9 cellular contexts compared by ENCODE assay signal in the genomic region with DNA sequence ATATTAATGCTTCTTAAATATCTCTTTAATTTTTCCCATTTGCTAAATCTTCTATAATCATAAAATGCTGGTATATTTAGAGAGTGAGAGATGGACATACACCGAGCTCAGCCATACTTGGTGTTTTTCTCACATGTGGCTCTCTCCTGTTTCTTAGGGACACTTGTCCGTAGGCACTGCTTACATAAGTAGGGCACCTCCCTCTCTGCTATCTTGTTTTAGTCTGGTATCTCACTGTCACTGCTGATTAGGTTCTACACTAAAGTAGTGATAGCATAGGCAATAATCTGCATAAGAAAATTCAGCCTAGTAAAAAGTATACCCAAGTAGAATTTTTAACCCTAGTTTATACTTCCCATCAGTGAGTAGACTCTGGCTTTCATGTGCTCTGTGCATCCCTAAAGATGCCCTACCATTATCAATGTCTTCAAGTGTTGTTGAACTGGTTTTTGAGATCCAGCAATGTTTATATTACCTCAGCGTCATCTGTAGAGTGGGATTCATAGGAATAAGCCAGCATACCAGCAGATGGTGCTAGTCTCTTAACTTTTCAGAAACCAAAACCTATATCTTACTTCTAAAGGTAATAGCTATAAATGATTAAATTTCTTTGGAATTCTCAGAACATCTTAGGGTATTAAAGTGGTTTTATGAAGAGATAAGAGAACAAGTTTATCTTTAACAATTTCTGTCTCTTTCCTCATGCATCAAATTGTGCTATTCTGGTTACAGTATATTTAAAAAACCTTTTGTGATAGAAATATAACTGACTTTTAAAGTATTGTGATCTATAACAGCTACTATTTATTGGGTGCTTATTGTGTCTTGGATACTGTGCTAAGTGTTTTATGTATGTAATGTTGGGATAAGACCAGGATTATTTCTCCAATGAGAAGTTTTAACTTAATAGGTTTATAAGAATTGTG. TPM values are rescaled to one million over a fixed set of nuclear protein-coding genes. Genes with fewer than 3 reads are reported as not detected.
A peak's percentile ranks its signal among the peaks of the same experiment; 100 is the strongest.
DNase-seq lines count a peak whose midpoint lies in the region; ATAC-seq and TF ChIP-seq lines count a peak whose summit lies in the region.
"Had no signal": no experiment of that assay in that cellular context is flagged by ENCODE, and none has a peak within 500 bp of the region (broad histone marks: within the 10 kb centered on the region; RNA-seq: fewer than 3 reads in every experiment).

No MANE protein-coding gene starts in this region.

- peaks cover 27% of the 10 kb centered on the region for H3K4me1 Mint-ChIP-seq in endodermal cell

- H3K27ac ChIP-seq in endodermal cell (ENCODE audit: low read depth, low read length), result no peak overlapping the region
- peak overlapping the region; percentile 27 for H3K27ac ChIP-seq in muscle layer of duodenum (ENCODE audit: low read length)
- H3K27ac ChIP-seq: SJCRH30 had no signal

- H3K36me3 Mint-ChIP-seq in endodermal cell (ENCODE audit: low read depth), result peaks cover 16% of the 10 kb centered on the region

- TF ChIP-seq CTCF in endodermal cell (conservative IDR thresholded peaks at IDR 0.05), result peak; percentile 73

- H3K9me3 ChIP-seq in endodermal cell (ENCODE audit: control insufficient read depth, low read length) (no peaks in the 10 kb centered on the region), muscle layer of duodenum (ENCODE audit: control insufficient read depth in 1 of 2, low read length in 2 of 2) (no peaks in the 10 kb centered on the region)
- H3K9me3 ChIP-seq: SJCRH30 had no signal

- 53 to 65% methylated on average over 2 to 3 of the region's 3 CpGs for WGBS in endodermal cell (ENCODE audit: insufficient coverage in 1 of 2, insufficient read length in 1 of 2), 2 experiments

- H3K9ac ChIP-seq in endodermal cell (ENCODE audit: extremely low read depth, low read length, poor library complexity, severe bottlenecking), result no peak overlapping the region

- ATAC-seq in GM21390 (IDR thresholded peaks at IDR 0.05; ENCODE audit: unreplicated experiment) (no peak), HG03442 (IDR thresholded peaks at IDR 0.05; ENCODE audit: unreplicated experiment) (no peak)

- H3K27me3 ChIP-seq in endodermal cell (ENCODE audit: control insufficient read depth, insufficient read depth, low read length, poor library complexity, severe bottlenecking) (no peaks in the 10 kb centered on the region), muscle layer of duodenum (ENCODE audit: low read depth, low read length) (no peaks in the 10 kb centered on the region)
- H3K27me3 ChIP-seq: SJCRH30 had no signal

- DNase-seq in DMS153 treated with DMSO at 0.1 percent for 48 hours (lab: John Stamatoyannopoulos, UW; ENCODE audit: unreplicated experiment) (peak; percentile 15), HCEC 1CT (peak; percentile 57), NCI-H774 (lab: John Stamatoyannopoulos, UW) (peak; percentile 33), endodermal cell (peak; percentile 50)
- DNase-seq in stimulated activated CD4-positive, alpha-beta T cell treated with anti-CD3 and anti-CD28 coated beads, Interleukin-2, amount 100 ng/mL, for 24 hours, result no peak

- no peaks in the 10 kb centered on the region for H3K36me3 ChIP-seq in endodermal cell (ENCODE audit: control insufficient read depth, insufficient read depth, low read length)
- no peaks in the 10 kb centered on the region for H3K36me3 ChIP-seq in muscle layer of duodenum (ENCODE audit: control insufficient read depth in 1 of 2, insufficient read depth in 2 of 2, low read length in 2 of 2)

- H3K4me3 ChIP-seq in endodermal cell (ENCODE audit: low read length) (no peak overlapping the region), muscle layer of duodenum (ENCODE audit: low read depth in 1 of 2, low read length in 2 of 2) (no peak overlapping the region)
- H3K4me3 ChIP-seq: SJCRH30 had no signal

- no peak overlapping the region for H3K4me3 Mint-ChIP-seq in endodermal cell

- no peaks in the 10 kb centered on the region for H3K4me1 ChIP-seq in endodermal cell (ENCODE audit: control insufficient read depth, insufficient read depth, low read length)
- H3K4me1 ChIP-seq in muscle layer of duodenum (ENCODE audit: control insufficient read depth in 1 of 2, insufficient read depth in 2 of 2, low read length in 2 of 2), result peaks cover 4 to 11% of the 10 kb centered on the region in 2 donors
- H3K4me1 ChIP-seq: SJCRH30 had no signal

- H3K27ac Mint-ChIP-seq in endodermal cell, result peak overlapping the region; percentile 65

- no peaks in the 10 kb centered on the region for H3K9me3 Mint-ChIP-seq in endodermal cell

- H3K27me3 Mint-ChIP-seq in endodermal cell (ENCODE audit: insufficient read depth), result no peaks in the 10 kb centered on the region

RNA-seq across cellular contexts. Expression of gene ARID2, which starts 32.9 kb away (rescaled TPM):
- 10 to 100 TPM; 54.0 to 58.1 TPM for total RNA-seq in endodermal cell
- polyA plus RNA-seq in endodermal cell (2013, experiment 1 of 2), result 34.2 TPM
- polyA plus RNA-seq in endodermal cell (2013, experiment 2 of 2), result 35.0 TPM

Comparison
In these comparisons a context has a peak if more than half of its experiments do, and no peak if none do; other contexts are left out.
1. DNase-seq: peak in DMS153 treated with DMSO at 0.1 percent for 48 hours (single experiment), HCEC 1CT (single experiment), NCI-H774 (single experiment) and endodermal cell (single experiment); none in stimulated activated CD4-positive, alpha-beta T cell treated with anti-CD3 and anti-CD28 coated beads, Interleukin-2, amount 100 ng/mL, for 24 hours (0 of 2).